13 cellular contexts compared by ENCODE assay signal in the genomic region with DNA sequence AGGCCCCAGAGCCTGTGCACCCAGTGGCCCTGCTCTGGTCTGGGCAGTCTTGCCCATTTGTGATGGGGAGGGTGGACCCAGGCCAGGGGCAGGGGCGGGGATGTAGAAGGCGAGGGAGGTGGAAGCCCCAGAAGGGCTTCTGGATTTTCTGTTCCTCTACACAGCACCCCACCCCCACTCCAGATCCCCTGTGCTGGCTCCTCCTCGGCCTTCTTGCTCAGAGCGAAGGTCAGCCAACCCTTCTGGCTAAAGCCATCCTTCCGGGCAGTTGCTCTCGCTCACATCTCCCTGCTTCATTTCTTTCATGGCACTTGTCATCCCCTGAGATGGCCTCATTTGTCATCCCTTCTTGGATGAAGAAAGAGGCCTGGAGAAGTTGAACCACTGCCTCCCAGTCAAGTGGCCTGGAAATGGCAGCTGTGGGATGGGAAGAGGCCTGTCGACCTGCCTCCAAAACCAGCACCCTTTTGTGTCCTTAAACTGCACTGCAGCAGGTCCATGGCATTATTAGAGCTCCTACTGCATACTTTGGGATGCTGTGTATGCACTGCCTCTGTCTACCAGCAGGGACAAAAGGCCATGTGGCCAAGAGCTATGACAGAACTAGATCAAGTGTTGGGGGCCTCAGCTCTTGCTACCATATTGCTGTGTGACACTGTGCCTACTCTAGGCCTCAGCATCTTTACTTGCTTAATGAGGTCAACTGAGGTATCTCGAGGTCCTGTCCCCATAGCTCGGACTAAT. TPM values are rescaled to one million over a fixed set of nuclear protein-coding genes. Genes with fewer than 3 reads are reported as not detected.
DNase-seq lines count a peak whose midpoint lies in the region; ATAC-seq and TF ChIP-seq lines count a peak whose summit lies in the region.
"Had no signal": no experiment of that assay in that cellular context is flagged by ENCODE, and none has a peak within 500 bp of the region (broad histone marks: within the 10 kb centered on the region; RNA-seq: fewer than 3 reads in every experiment).

No MANE protein-coding gene starts in this region.

- no TSS peak for BruUV-seq in OCI-LY7 (replicated peaks; lab: Mats Ljungman, UMichigan)

- TF ChIP-seq POLR2A in gastrocnemius medialis (IDR thresholded peaks at IDR 0.05), result no peak

- no peaks in the 10 kb centered on the region for H3K9me3 ChIP-seq in OCI-LY7 (ENCODE audit: low read length)
- no peaks in the 10 kb centered on the region for H3K9me3 ChIP-seq in gastrocnemius medialis
- H3K9me3 ChIP-seq: SJSA1 had no signal

- no peak overlapping the region for H3K4me2 ChIP-seq in OCI-LY7 (ENCODE audit: low read length)

- ATAC-seq in gastrocnemius medialis, result peak; percentile 43 to 61
- ATAC-seq in HG03342 (IDR thresholded peaks at IDR 0.05; ENCODE audit: unreplicated experiment), result no peak
- ATAC-seq in HG02981 (IDR thresholded peaks at IDR 0.05; ENCODE audit: unreplicated experiment), result no peak

- no peak overlapping the region for H3K4me3 ChIP-seq in GM06990 (replicated peaks; ENCODE audit: low read depth, low read length)
- H3K4me3 ChIP-seq in OCI-LY7 (ENCODE audit: low read depth, low read length, poor library complexity, severe bottlenecking), result no peak overlapping the region
- no peak overlapping the region for H3K4me3 ChIP-seq in fibroblast of pulmonary artery (replicated peaks; ENCODE audit: low read depth, low read length)
- H3K4me3 ChIP-seq in gastrocnemius medialis, result no peak overlapping the region
- H3K4me3 ChIP-seq: SJSA1 had no signal

- H2AFZ ChIP-seq in OCI-LY7 (ENCODE audit: low read length), result no peak overlapping the region

- H3K9me2 ChIP-seq in OCI-LY7 (ENCODE audit: insufficient read depth, low read length), result no peaks in the 10 kb centered on the region

- in situ Hi-C loops in gastrocnemius medialis (cut with MboI; ENCODE audit: low sequenced_read_pairs in 4 of 4), result no loop called here

- no peaks in the 10 kb centered on the region for H3K79me2 ChIP-seq in OCI-LY7 (ENCODE audit: insufficient read depth, low read depth, low read length)

- H4K20me1 ChIP-seq in OCI-LY7 (ENCODE audit: insufficient read depth, low read length), result no peaks in the 10 kb centered on the region

- POLR2A ChIA-PET in OCI-LY7 (lab: Charles Lee), result interaction anchor here (1.3 kb wide), 1 partner anchor 12 kb away, joined by 4 read pairs; no protein-coding TSS in a partner anchor

- CTCF ChIA-PET in OCI-LY7 (lab: Charles Lee; ENCODE audit: unreplicated experiment), result no interaction called here

- intact Hi-C loops in OCI-LY7 (cut with micrococcal nuclease; ENCODE audit: unreplicated experiment) (no loop called here), gastrocnemius medialis (cut with DNase I; ENCODE audit: low total_unique reads) (no loop called here)

- peak; percentile 11 for TF ChIP-seq CTCF in GM06990 (IDR thresholded peaks at IDR 0.05; ENCODE audit: insufficient read depth, low read length, poor library complexity, severe bottlenecking)
- TF ChIP-seq CTCF in OCI-LY7 (conservative IDR thresholded peaks at IDR 0.05; ENCODE audit: low read length), result 0 out of 2 replicates have a peak, but pooled peaks have one; percentile 29
- TF ChIP-seq CTCF in fibroblast of pulmonary artery (IDR thresholded peaks at IDR 0.05; ENCODE audit: low read length, missing control alignments), result peak; percentile 14
- TF ChIP-seq CTCF in gastrocnemius medialis (IDR thresholded peaks at IDR 0.05 in 4 of 5, conservative IDR thresholded peaks at IDR 0.05 in 1 of 5), result peak in 1 of 5 experiments; percentile 44

- H3K27ac ChIP-seq in OCI-LY7 (ENCODE audit: low read depth, low read length, poor library complexity, severe bottlenecking), result no peak overlapping the region
- peak overlapping the region; percentile 85 to 96 (median 90) for H3K27ac ChIP-seq in gastrocnemius medialis
- H3K27ac ChIP-seq: SJSA1 had no signal

- H3K36me3 ChIP-seq in GM06990 (ENCODE audit: control insufficient read depth, insufficient read depth, low read length) (peaks cover 21% of the 10 kb centered on the region), OCI-LY7 (ENCODE audit: insufficient read depth, low read length) (peaks cover 21% of the 10 kb centered on the region), gastrocnemius medialis (peaks cover 0 to 13% of the 10 kb centered on the region in 2 donors)

- no peaks in the 10 kb centered on the region for H3K27me3 ChIP-seq in GM06990 (replicated peaks; ENCODE audit: control insufficient read depth, insufficient read depth, low read length)
- H3K27me3 ChIP-seq in gastrocnemius medialis, result no peaks in the 10 kb centered on the region
- H3K27me3 ChIP-seq: SJSA1 had no signal

- no peak for DNase-seq in GM06990 (ENCODE audit: extremely low read depth, insufficient read length)
- no peak for DNase-seq in OCI-LY7 (ENCODE audit: low spot score)
- DNase-seq in fibroblast of pulmonary artery (ENCODE audit: low read depth), result no peak
- DNase-seq in gastrocnemius medialis, result peak; percentile 75 to 93
- DNase-seq in NCI-H2107 treated with DMSO at 0.1 percent for 48 hours (lab: John Stamatoyannopoulos, UW; ENCODE audit: unreplicated experiment), result no peak
- DNase-seq in NCI-H1048 (lab: John Stamatoyannopoulos, UW), result no peak
- DNase-seq: activated CD8-positive, alpha-beta memory T cell treated with anti-CD3 and anti-CD28 coated beads, Interleukin-2, amount 50 U/mL, for 4 hours; GOT3; NCI-H1694 treated with DMSO at 0.1 percent for 48 hours; NCI-H774 had no signal

- H3K4me1 ChIP-seq in OCI-LY7 (ENCODE audit: insufficient read depth, low read length, poor library complexity, severe bottlenecking), result no peaks in the 10 kb centered on the region
- peaks cover 62 to 95% of the 10 kb centered on the region in 2 donors for H3K4me1 ChIP-seq in gastrocnemius medialis

RNA-seq across cellular contexts. Expression of gene PEDS1, which starts 19.9 kb away (rescaled TPM):
- 12.0 and 25.9 TPM in 2 replicates for total RNA-seq in OCI-LY7 (2014; rRNA removed; shearing (Covaris generic))
- total RNA-seq in OCI-LY7 (2022), result 19.5 and 22.0 TPM in 2 replicates
- total RNA-seq in gastrocnemius medialis, result 10 to 100 TPM; 33.2 to 77.9 (median 38.2) TPM

RNA-seq across cellular contexts. Expression of gene UBE2V1, which starts 20.7 kb away (rescaled TPM):
- total RNA-seq in OCI-LY7 (2014; rRNA removed; shearing (Covaris generic)), result 57.3 and 63.2 TPM in 2 replicates
- total RNA-seq in OCI-LY7 (2022), result 143 and 161 TPM in 2 replicates
- total RNA-seq in gastrocnemius medialis, result 10 to 100 TPM; 37.6 to 58.5 (median 46.9) TPM

RNA-seq across cellular contexts. Expression of gene CEBPB, which starts 57.0 kb away (rescaled TPM):
- total RNA-seq in OCI-LY7 (2014; rRNA removed; shearing (Covaris generic)), result 31.0 and 47.6 TPM in 2 replicates
- total RNA-seq in OCI-LY7 (2022), result 48.2 and 48.4 TPM in 2 replicates
- 100 to 1,000 TPM; 219 to 434 (median 321) TPM for total RNA-seq in gastrocnemius medialis

Comparison
In these comparisons a context has a peak if more than half of its experiments do, and no peak if none do; other contexts are left out.
1. DNase-seq: peak in gastrocnemius medialis (2 of 2); none in GM06990 (single experiment), OCI-LY7 (single experiment), fibroblast of pulmonary artery (single experiment), NCI-H2107 treated with DMSO at 0.1 percent for 48 hours (single experiment) and NCI-H1048 (single experiment).
2. ATAC-seq: peak in gastrocnemius medialis (2 of 2); none in HG03342 (single experiment) and HG02981 (single experiment).
3. RNA of gene CEBPB, which starts 57.0 kb away (total RNA-seq): 219 to 434 TPM in gastrocnemius medialis; 31.0 to 48.4 TPM in OCI-LY7; every median in the first group is over 4 times any median in the second.